Comparison of ENCODE assay signal across 26 cellular contexts in genomic region chr17:5770556-5771270, GRCh38.
DNase-seq lines count a peak whose midpoint lies in the region.
"Had no signal": no experiment of that assay in that cellular context is flagged by ENCODE, and none has a peak within 500 bp of the region (broad histone marks: within the 10 kb centered on the region; RNA-seq: fewer than 3 reads in every experiment).

No MANE protein-coding gene starts in this region.

- peaks cover 6% of the 10 kb centered on the region; the same call in 1 of the 2 replicates for H3K36me3 ChIP-seq in SJCRH30
- H3K36me3 ChIP-seq in iPS-20b (ENCODE audit: insufficient read depth, low read depth, low read length), result no peaks in the 10 kb centered on the region
- H3K36me3 ChIP-seq in skeletal muscle satellite cell (ENCODE audit: insufficient read depth, low read length), result no peaks in the 10 kb centered on the region
- H3K36me3 ChIP-seq: BE2C, vagina had no signal

- DNase-seq in NCI-H1694 treated with DMSO at 0.1 percent for 48 hours (lab: John Stamatoyannopoulos, UW) (peak; percentile 26), NCI-H1694 (lab: John Stamatoyannopoulos, UW) (no peak), SJCRH30 (peak; percentile 63 to 65), NCI-H446 (lab: John Stamatoyannopoulos, UW) (no peak), HCEC 1CT (no peak), activated T-cell treated with anti-CD3 and anti-CD28 coated beads for 4 hours (no peak)
- DNase-seq: activated CD4-positive, alpha-beta memory T cell treated with anti-CD3 and anti-CD28 coated beads, Interleukin-2, amount 10 ng/mL, durations not matched to agents 7 days and 5 days; activated naive CD4-positive, alpha-beta T cell treated with Interleukin-2 at 50 U/mL for 16 hours; activated T-cell treated with anti-CD3 and anti-CD28 coated beads, Interleukin-2, amount 50 U/mL, for 24 hours; BE2C; Calu3; effector memory CD4-positive, alpha-beta T cell; islet precursor cell; KG1; mammary epithelial cell; MV-4-11; naive thymus-derived CD8-positive, alpha-beta T cell; NCI-H2107; NCI-H82; SIG-M5; stimulated activated CD4-positive, alpha-beta T cell treated with anti-CD3 and anti-CD28 coated beads, Interleukin-12 subunit alpha, Interleukin-12 subunit beta, amount 100 ng/mL, for 4 hours; stimulated activated CD8-positive, alpha-beta memory T cell treated with anti-CD3 and anti-CD28 coated beads, Interleukin-4, amount 100 ng/mL, for 48 hours; T-helper 17 cell had no signal

- H3K9me3 ChIP-seq in SJCRH30 (replicated peaks), result no peaks in the 10 kb centered on the region
- no peaks in the 10 kb centered on the region for H3K9me3 ChIP-seq in iPS-20b (ENCODE audit: insufficient read depth, low read depth, low read length)
- no peaks in the 10 kb centered on the region for H3K9me3 ChIP-seq in skeletal muscle satellite cell (replicated peaks; ENCODE audit: low read length)
- H3K9me3 ChIP-seq: BE2C, vagina had no signal

- H3K27ac ChIP-seq in SJCRH30, result peak overlapping the region; percentile 97
- no peak overlapping the region for H3K27ac ChIP-seq in iPS-20b (ENCODE audit: low read length)
- H3K27ac ChIP-seq: vagina had no signal

- H3K4me3 ChIP-seq in SJCRH30 (peak overlapping the region; percentile 62), iPS-20b (ENCODE audit: low read length) (peak overlapping the region; percentile 30; the same call in 1 of the 2 replicates), skeletal muscle satellite cell (ENCODE audit: low read length) (peak overlapping the region; percentile 15)
- H3K4me3 ChIP-seq: vagina had no signal

- H3K4me2 ChIP-seq in skeletal muscle satellite cell (ENCODE audit: low read length), result peak overlapping the region; percentile 70

- H3K9ac ChIP-seq in iPS-20b (ENCODE audit: low read depth, low read length), result no peak overlapping the region; the same call in 1 of the 2 replicates
- H3K9ac ChIP-seq in skeletal muscle satellite cell (ENCODE audit: low read depth, low read length), result no peak overlapping the region

- H3K27me3 ChIP-seq in SJCRH30 (no peaks in the 10 kb centered on the region), iPS-20b (ENCODE audit: insufficient read depth, low read length) (peaks cover 23% of the 10 kb centered on the region), skeletal muscle satellite cell (ENCODE audit: control insufficient read depth, insufficient read depth, low read length) (peaks cover 71% of the 10 kb centered on the region)
- H3K27me3 ChIP-seq: BE2C, vagina had no signal

- H3K4me1 ChIP-seq in SJCRH30 (peaks cover 6% of the 10 kb centered on the region; the same call in 1 of the 2 replicates), iPS-20b (ENCODE audit: insufficient read depth, low read length) (peaks cover 11% of the 10 kb centered on the region; the same call in 1 of the 2 replicates), skeletal muscle satellite cell (ENCODE audit: control insufficient read depth, insufficient read depth, low read length) (peaks cover 8% of the 10 kb centered on the region)
- H3K4me1 ChIP-seq: BE2C, vagina had no signal

Comparison
In these comparisons a context has a peak if more than half of its experiments do, and no peak if none do; other contexts are left out.
1. DNase-seq: peak in NCI-H1694 treated with DMSO at 0.1 percent for 48 hours (single experiment) and SJCRH30 (2 of 2); none in NCI-H1694 (single experiment), NCI-H446 (0 of 2), HCEC 1CT (single experiment) and activated T-cell treated with anti-CD3 and anti-CD28 coated beads for 4 hours (single experiment).
2. Peak in every context shown above with its lines, with median percentiles within 50 percentile points of each other: H3K4me3 ChIP-seq.